Comparison of ENCODE assay signal across 10 cellular contexts in the genomic region with DNA sequence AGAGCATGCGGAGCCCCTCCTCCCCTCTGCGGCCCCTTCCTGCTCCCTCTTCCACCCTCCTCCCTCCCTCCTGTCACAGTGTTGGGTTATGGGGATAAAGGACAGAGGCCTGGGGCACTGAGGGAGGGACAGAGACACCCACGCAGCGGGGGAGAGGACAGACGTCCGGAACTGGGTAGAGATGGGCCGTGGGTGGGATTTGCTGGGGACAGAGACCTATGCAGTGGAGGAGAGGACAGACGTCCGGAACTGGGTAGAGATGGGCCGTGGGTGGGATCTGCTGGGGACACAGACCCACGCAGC. TPM values are rescaled to one million over a fixed set of nuclear protein-coding genes. Genes with fewer than 3 reads are reported as not detected.
"Had no signal": no experiment of that assay in that cellular context is flagged by ENCODE, and none has a peak within 500 bp of the region (broad histone marks: within the 10 kb centered on the region; RNA-seq: fewer than 3 reads in every experiment).

No MANE protein-coding gene starts in this region.

RNA-seq across cellular contexts. Expression of a gene that starts 5.9 kb away (rescaled TPM):
- total RNA-seq: activated CD4-positive, alpha-beta memory T cell treated with anti-CD3 and anti-CD28 coated beads, Interleukin-2, amount 10 ng/mL, durations not matched to agents 7 days and 5 days; activated CD4-positive, alpha-beta T cell treated with anti-CD3 and anti-CD28 coated beads for 36 hours; activated CD4-positive, alpha-beta T cell treated with anti-CD3 and anti-CD28 coated beads, Interleukin-2, amount 10 ng/mL, durations not matched to agents 7 days and 5 days; activated CD8-positive, alpha-beta memory T cell treated with anti-CD3 and anti-CD28 coated beads, Interleukin-2, amount 10 ng/mL, durations not matched to agents 7 days and 5 days; activated CD8-positive, alpha-beta T cell treated with anti-CD3 and anti-CD28 coated beads, Interleukin-2, amount 10 ng/mL, durations not matched to agents 7 days and 5 days; activated naive CD8-positive, alpha-beta T cell treated with anti-CD3 and anti-CD28 coated beads, Interleukin-2, amount 10 ng/mL, durations not matched to agents 7 days and 5 days; activated T-helper 2 cell treated with anti-CD3 and anti-CD28 coated beads, Interferon-gamma antibody, Interleukin-2, Interleukin-4, amounts not matched to agents 10 μg/mL and 5 μg/mL and 100 μg/mL, durations not matched to agents 14 hours and 24 hours and 36 hours; ascending aorta; T-helper 1 cell treated with Interleukin-12 subunit alpha and Interleukin-12 subunit beta and Interleukin-4 antibody, amounts not matched to agents 30 ng/mL and 1 ng/mL, for 36 hours; T-helper 2 cell treated with Interferon-gamma antibody and Interleukin-4, amounts not matched to agents 100 ng/mL and 5 ng/mL, for 36 hours had no signal

RNA-seq across cellular contexts. Expression of a gene that starts 34.7 kb away (rescaled TPM):
- total RNA-seq: activated CD8-positive, alpha-beta memory T cell treated with anti-CD3 and anti-CD28 coated beads, Interleukin-2, amount 10 ng/mL, durations not matched to agents 7 days and 5 days; activated CD8-positive, alpha-beta T cell treated with anti-CD3 and anti-CD28 coated beads, Interleukin-2, amount 10 ng/mL, durations not matched to agents 7 days and 5 days; ascending aorta had no signal
